8 cellular contexts compared by ENCODE assay signal in genomic region chr18:10851824-10852225, GRCh38.
A peak's percentile ranks its signal among the peaks of the same experiment; 100 is the strongest.
DNase-seq lines count a peak whose midpoint lies in the region; ATAC-seq and TF ChIP-seq lines count a peak whose summit lies in the region.

No MANE protein-coding gene starts in this region.

- intact Hi-C loops in breast epithelium (cut with DNase I; ENCODE audit: low total_unique reads), result no loop called here

- H3K36me3 Mint-ChIP-seq in GM23338 (ENCODE audit: low read depth), result peaks cover 14% of the 10 kb centered on the region; the same call in 2 of the 3 replicates

- DNase-seq in GM23338 (ENCODE audit: low spot score) (peak; percentile 78), NCI-H524 treated with DMSO at 0.1 percent for 48 hours (lab: John Stamatoyannopoulos, UW) (peak; percentile 16), breast epithelium (ENCODE audit: low spot score in 2 of 2) (no peak)
- no peak for DNase-seq in activated CD8-positive, alpha-beta memory T cell treated with anti-CD3 and anti-CD28 coated beads, Interleukin-2, amount 50 U/mL, for 4 hours

- peak; percentile 89 for TF ChIP-seq CTCF in C4-2B (conservative IDR thresholded peaks at IDR 0.05)
- TF ChIP-seq CTCF in GM23338 (conservative IDR thresholded peaks at IDR 0.05; ENCODE audit: low read depth in 2 of 2), result peak; percentile 54 to 88
- TF ChIP-seq CTCF in breast epithelium (IDR thresholded peaks at IDR 0.05), result peak; percentile 35 to 80 (median 58)
- TF ChIP-seq CTCF in liver (IDR thresholded peaks at IDR 0.05; ENCODE audit: low read depth, low read length, missing input control), result peak; percentile 73

- no peaks in the 10 kb centered on the region for H4K20me1 ChIP-seq in GM23338 (replicated peaks; ENCODE audit: insufficient read depth)

- no peak overlapping the region for H3K27ac ChIP-seq in C4-2B
- H3K27ac ChIP-seq in GM23338 (ENCODE audit: low read depth), result no peak overlapping the region
- no peak overlapping the region for H3K27ac ChIP-seq in breast epithelium
- no peak overlapping the region for H3K27ac ChIP-seq in liver (ENCODE audit: low read depth in 1 of 2, low read length in 2 of 2)

- no peaks in the 10 kb centered on the region for H3K9me2 ChIP-seq in GM23338 (ENCODE audit: insufficient read depth)

- TF ChIP-seq RAD21 in liver (IDR thresholded peaks at IDR 0.05), result peak; percentile 97 to 99

- H3K4me3 Mint-ChIP-seq in GM23338, result no peak overlapping the region

- WGBS in liver, result under 1% methylated on average over 3 of the region's 3 CpGs

- H3K79me2 ChIP-seq in GM23338 (replicated peaks; ENCODE audit: insufficient read depth), result no peaks in the 10 kb centered on the region

- H2AFZ ChIP-seq in GM23338, result no peak overlapping the region

- H3K36me3 ChIP-seq in GM23338 (ENCODE audit: insufficient read depth), result no peaks in the 10 kb centered on the region
- no peaks in the 10 kb centered on the region for H3K36me3 ChIP-seq in breast epithelium
- H3K36me3 ChIP-seq in liver (ENCODE audit: control insufficient read depth in 4 of 4, insufficient read depth in 3 of 4, low read depth in 1 of 4, low read length in 3 of 4), result no peaks in the 10 kb centered on the region

- H3F3A ChIP-seq in GM23338 (replicated peaks; ENCODE audit: low read depth), result no peaks in the 10 kb centered on the region

- H3K4me1 ChIP-seq in GM23338 (ENCODE audit: insufficient read depth) (peaks cover 22% of the 10 kb centered on the region), breast epithelium (no peaks in the 10 kb centered on the region), liver (ENCODE audit: control insufficient read depth in 4 of 4, insufficient read depth in 4 of 4, low read length in 3 of 4) (no peaks in the 10 kb centered on the region)

- peaks cover 63% of the 10 kb centered on the region for H3K4me1 Mint-ChIP-seq in GM23338

- ATAC-seq in GM23338 (no peak), GM21515 (IDR thresholded peaks at IDR 0.05; ENCODE audit: unreplicated experiment) (no peak), GM19035 (IDR thresholded peaks at IDR 0.05; ENCODE audit: unreplicated experiment) (no peak)

- H3K4me2 ChIP-seq in GM23338, result no peak overlapping the region

- H3K27ac Mint-ChIP-seq in GM23338, result no peak overlapping the region; the same call in 1 of the 2 replicates

- TF ChIP-seq POLR2A in breast epithelium (IDR thresholded peaks at IDR 0.05), result no peak

- peak overlapping the region in 1 of 2 donors; percentile 29 for H3K9ac ChIP-seq in liver (ENCODE audit: low read depth in 1 of 2, low read length in 2 of 2)

- H3K9me3 Mint-ChIP-seq in GM23338, result no peaks in the 10 kb centered on the region

- H3K27me3 Mint-ChIP-seq in GM23338 (ENCODE audit: insufficient read depth, low read depth, poor library complexity), result peaks cover 2% of the 10 kb centered on the region

- no peak overlapping the region for H3K4me3 ChIP-seq in GM23338
- no peak overlapping the region for H3K4me3 ChIP-seq in breast epithelium
- H3K4me3 ChIP-seq in liver (ENCODE audit: low read depth in 1 of 3, low read length in 3 of 3), result no peak overlapping the region

- H3K9me3 ChIP-seq in breast epithelium, result no peaks in the 10 kb centered on the region
- H3K9me3 ChIP-seq in liver (ENCODE audit: control insufficient read depth in 4 of 4, low read length in 3 of 4), result no peaks in the 10 kb centered on the region

- no peaks in the 10 kb centered on the region for H3K27me3 ChIP-seq in GM23338 (ENCODE audit: insufficient read depth)
- no peaks in the 10 kb centered on the region for H3K27me3 ChIP-seq in breast epithelium
- no peaks in the 10 kb centered on the region for H3K27me3 ChIP-seq in liver (ENCODE audit: control insufficient read depth in 4 of 4, insufficient read depth in 4 of 4, low read length in 3 of 4)

TF ChIP-seq in GM23338, 12 proteins besides CTCF, POLR2A, EP300 and RAD21 (continues in another document):
- TF ChIP-seq EZH2phosphoT487 (IDR thresholded peaks at IDR 0.05; ENCODE audit: unreplicated experiment) (no peak), CREB1 (CRISPR knock-in tag; IDR thresholded peaks at IDR 0.05; ENCODE audit: low read depth) (no peak), ZNF114 (CRISPR knock-in tag; IDR thresholded peaks at IDR 0.05) (no peak), JUNB (IDR thresholded peaks at IDR 0.05; ENCODE audit: unreplicated experiment) (no peak), POLR2AphosphoS5 (IDR thresholded peaks at IDR 0.05; ENCODE audit: low read depth) (no peak), ETS1 (IDR thresholded peaks at IDR 0.05) (no peak), NANOG (IDR thresholded peaks at IDR 0.05; ENCODE audit: borderline replicate concordance) (no peak), STAT1 (IDR thresholded peaks at IDR 0.05; ENCODE audit: unreplicated experiment) (no peak)

TF ChIP-seq in liver, 16 proteins besides CTCF, POLR2A, EP300 and RAD21:
- no peak for TF ChIP-seq NR2F2 (IDR thresholded peaks at IDR 0.05)
- TF ChIP-seq FOXA2 (IDR thresholded peaks at IDR 0.05), result peak; percentile 63
- no peak for TF ChIP-seq ZBTB33 (IDR thresholded peaks at IDR 0.05)
- peak; percentile 52 for TF ChIP-seq YY1 (IDR thresholded peaks at IDR 0.05)

Comparison
In these comparisons a context has a peak if more than half of its experiments do, and no peak if none do; other contexts are left out.
1. DNase-seq: peak in GM23338 (single experiment) and NCI-H524 treated with DMSO at 0.1 percent for 48 hours (single experiment); none in breast epithelium (0 of 2) and activated CD8-positive, alpha-beta memory T cell treated with anti-CD3 and anti-CD28 coated beads, Interleukin-2, amount 50 U/mL, for 4 hours (single experiment).
2. Peak in every context shown above with its lines, with median percentiles within 50 percentile points of each other: CTCF ChIP-seq.